Comparison of ENCODE assay signal across 8 cellular contexts in genomic region chr9:101991926-101992325, GRCh38.
"Had no signal": no experiment of that assay in that cellular context is flagged by ENCODE, and none has a peak within 500 bp of the region (broad histone marks: within the 10 kb centered on the region; RNA-seq: fewer than 3 reads in every experiment).

No MANE protein-coding gene starts in this region.

- H3K4me3 ChIP-seq: GM23248 had no signal

- FAIRE-seq: HTR-8/SVneo had no signal

- DNase-seq: GM23248, GOT3, H7, HCEC 1CT, Karpas-422, KBM-7 had no signal

- H3K4me2 ChIP-seq: KMS-11 had no signal

- H2AFZ ChIP-seq: GM23248 had no signal

- H3K9ac ChIP-seq: GM23248, KMS-11 had no signal

- H3K27ac ChIP-seq: GM23248, KMS-11 had no signal
